2 cellular contexts compared by ENCODE assay signal in genomic region chr17:45294506-45294905, GRCh38.
TF ChIP-seq lines count a peak whose summit lies in the region.

No MANE protein-coding gene starts in this region.

TF ChIP-seq in liver, 16 proteins besides CTCF, POLR2A, EP300 and RAD21 (continued from another document):
- TF ChIP-seq ZBTB33 (IDR thresholded peaks at IDR 0.05) (no peak), YY1 (IDR thresholded peaks at IDR 0.05) (peak; percentile 96), EGR1 (IDR thresholded peaks at IDR 0.05; ENCODE audit: low read depth in 2 of 2) (no peak), JUND (IDR thresholded peaks at IDR 0.05) (peak; percentile 35 to 65), RXRA (IDR thresholded peaks at IDR 0.05) (peak; percentile 49 to 80), FOXA1 (IDR thresholded peaks at IDR 0.05) (peak; percentile 58), FOXA2 (IDR thresholded peaks at IDR 0.05) (peak; percentile 40), MAX (IDR thresholded peaks at IDR 0.05) (peak; percentile 85), HNF4A (conservative IDR thresholded peaks at IDR 0.05) (peak; percentile 78 to 86), SP1 (IDR thresholded peaks at IDR 0.05) (peak; percentile 57), REST (IDR thresholded peaks at IDR 0.05) (no peak), HNF4G (IDR thresholded peaks at IDR 0.05) (no peak), TAF1 (conservative IDR thresholded peaks at IDR 0.05) (no peak), ATF3 (IDR thresholded peaks at IDR 0.05) (no peak), GABPA (IDR thresholded peaks at IDR 0.05 in 1 of 2, conservative IDR thresholded peaks at IDR 0.05 in 1 of 2) (peak in 1 of 2 donors; percentile 5)
TF ChIP-seq in liver: peak in this region for 10.

TF ChIP-seq in HepG2, 621 proteins besides CTCF, POLR2A, EP300 and RAD21 (continued from another document):
- TF ChIP-seq ZNF235 (CRISPR knock-in tag; IDR thresholded peaks at IDR 0.05; ENCODE audit: borderline replicate concordance) (no peak), ATAD3A (CRISPR knock-in tag; IDR thresholded peaks at IDR 0.05) (no peak), SP1 (IDR thresholded peaks at IDR 0.05) (no peak), SP1 (CRISPR knock-in tag; IDR thresholded peaks at IDR 0.05) (no peak), ZNF20 (CRISPR knock-in tag; IDR thresholded peaks at IDR 0.05) (no peak), PHF21A (CRISPR knock-in tag; IDR thresholded peaks at IDR 0.05) (no peak), ADNP (CRISPR knock-in tag; IDR thresholded peaks at IDR 0.05) (no peak), ZNF260 (CRISPR knock-in tag; IDR thresholded peaks at IDR 0.05; ENCODE audit: borderline replicate concordance, low read depth) (no peak), ZNF749 (CRISPR knock-in tag; IDR thresholded peaks at IDR 0.05; ENCODE audit: borderline replicate concordance) (no peak), ZNF564 (CRISPR knock-in tag; IDR thresholded peaks at IDR 0.05) (no peak), HNF1B (CRISPR knock-in tag; IDR thresholded peaks at IDR 0.05) (no peak), ZNF547 (CRISPR knock-in tag; IDR thresholded peaks at IDR 0.05) (no peak), MBD4 (IDR thresholded peaks at IDR 0.05; ENCODE audit: borderline replicate concordance, low read length) (no peak), ZNF143 (CRISPR knock-in tag; IDR thresholded peaks at IDR 0.05) (no peak), BCL6 (CRISPR knock-in tag; IDR thresholded peaks at IDR 0.05) (no peak), AGO2 (optimal IDR thresholded peaks at IDR 0.05; ENCODE audit: low read depth, low read length) (no peak)
- TF ChIP-seq, protein P1, sequence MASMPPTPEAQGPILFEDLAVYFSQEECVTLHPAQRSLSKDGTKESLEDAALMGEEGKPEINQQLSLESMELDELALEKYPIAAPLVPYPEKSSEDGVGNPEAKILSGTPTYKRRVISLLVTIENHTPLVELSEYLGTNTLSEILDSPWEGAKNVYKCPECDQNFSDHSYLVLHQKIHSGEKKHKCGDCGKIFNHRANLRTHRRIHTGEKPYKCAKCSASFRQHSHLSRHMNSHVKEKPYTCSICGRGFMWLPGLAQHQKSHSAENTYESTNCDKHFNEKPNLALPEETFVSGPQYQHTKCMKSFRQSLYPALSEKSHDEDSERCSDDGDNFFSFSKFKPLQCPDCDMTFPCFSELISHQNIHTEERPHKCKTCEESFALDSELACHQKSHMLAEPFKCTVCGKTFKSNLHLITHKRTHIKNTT (CRISPR knock-in tag; IDR thresholded peaks at IDR 0.05): no peak
- TF ChIP-seq, protein P2, sequence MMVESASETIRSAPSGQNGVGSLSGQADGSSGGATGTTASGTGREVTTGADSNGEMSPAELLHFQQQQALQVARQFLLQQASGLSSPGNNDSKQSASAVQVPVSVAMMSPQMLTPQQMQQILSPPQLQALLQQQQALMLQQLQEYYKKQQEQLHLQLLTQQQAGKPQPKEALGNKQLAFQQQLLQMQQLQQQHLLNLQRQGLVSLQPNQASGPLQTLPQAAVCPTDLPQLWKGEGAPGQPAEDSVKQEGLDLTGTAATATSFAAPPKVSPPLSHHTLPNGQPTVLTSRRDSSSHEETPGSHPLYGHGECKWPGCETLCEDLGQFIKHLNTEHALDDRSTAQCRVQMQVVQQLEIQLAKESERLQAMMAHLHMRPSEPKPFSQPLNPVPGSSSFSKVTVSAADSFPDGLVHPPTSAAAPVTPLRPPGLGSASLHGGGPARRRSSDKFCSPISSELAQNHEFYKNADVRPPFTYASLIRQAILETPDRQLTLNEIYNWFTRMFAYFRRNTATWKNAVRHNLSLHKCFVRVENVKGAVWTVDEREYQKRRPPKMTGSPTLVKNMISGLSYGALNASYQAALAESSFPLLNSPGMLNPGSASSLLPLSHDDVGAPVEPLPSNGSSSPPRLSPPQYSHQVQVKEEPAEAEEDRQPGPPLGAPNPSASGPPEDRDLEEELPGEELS (CRISPR knock-in tag; IDR thresholded peaks at IDR 0.05): no peak
